ENCODE assay signal across 8 cellular contexts in genomic region chr15:75809986-75810750, GRCh38. TPM values are rescaled to one million over a fixed set of nuclear protein-coding genes. Genes with fewer than 3 reads are reported as not detected.
DNase-seq lines count a peak whose midpoint lies in the region; ATAC-seq and TF ChIP-seq lines count a peak whose summit lies in the region.

No MANE protein-coding gene starts in this region.

- H3K27ac ChIP-seq in OCI-LY7 (ENCODE audit: low read depth, low read length, poor library complexity, severe bottlenecking) (no peak overlapping the region), smooth muscle cell (ENCODE audit: low read depth) (no peak overlapping the region)

- H4K20me1 ChIP-seq in OCI-LY7 (ENCODE audit: insufficient read depth, low read length) = no peaks in the 10 kb centered on the region
- no peaks in the 10 kb centered on the region for H4K20me1 ChIP-seq in smooth muscle cell (ENCODE audit: low read depth)

- no peaks in the 10 kb centered on the region for H3K9me3 ChIP-seq in OCI-LY7 (ENCODE audit: low read length)
- no peaks in the 10 kb centered on the region for H3K9me3 ChIP-seq in smooth muscle cell (replicated peaks; ENCODE audit: low read depth)

- no TSS peak for BruUV-seq in OCI-LY7 (replicated peaks; lab: Mats Ljungman, UMichigan)

- POLR2A ChIA-PET in OCI-LY7 (lab: Charles Lee) = interaction anchor here (0.7 to 1.5 kb wide), 2 partner anchors 31 to 1931 kb away, joined by 5 to 6 read pairs; no protein-coding TSS in a partner anchor

- ATAC-seq in esophagus mucosa = peak; percentile 73
- ATAC-seq in HG03159 (IDR thresholded peaks at IDR 0.05; ENCODE audit: unreplicated experiment) = no peak
- no peak for ATAC-seq in HG03280 (IDR thresholded peaks at IDR 0.05; ENCODE audit: unreplicated experiment)

- no peak overlapping the region for H3K9ac ChIP-seq in smooth muscle cell (ENCODE audit: low read depth)

- intact Hi-C loops in OCI-LY7 (cut with micrococcal nuclease; ENCODE audit: unreplicated experiment) = loop anchor here (1.0 to 2.0 kb wide), 2 partner anchors 119 to 329 kb away; no protein-coding TSS in a partner anchor

- no peaks in the 10 kb centered on the region for H3K36me3 ChIP-seq in H7 (replicated peaks; ENCODE audit: control insufficient read depth, insufficient read depth, low read length)
- H3K36me3 ChIP-seq in OCI-LY7 (ENCODE audit: insufficient read depth, low read length) = no peaks in the 10 kb centered on the region
- no peaks in the 10 kb centered on the region for H3K36me3 ChIP-seq in smooth muscle cell (ENCODE audit: low read depth)

- 80% methylated on average over 10 of the region's 10 CpGs for WGBS in smooth muscle cell (ENCODE audit: low lambda C conversion rate)

- DNase-seq in AG09309 (ENCODE audit: low read depth) = no peak
- DNase-seq in H7 = peak; percentile 64
- DNase-seq in OCI-LY7 (ENCODE audit: low spot score) = peak; percentile 19
- DNase-seq in smooth muscle cell (lab: John Stamatoyannopoulos, UW; ENCODE audit: unreplicated experiment) = no peak
- no peak for DNase-seq in NCI-H446 treated with DMSO at 0.1 percent for 48 hours (lab: John Stamatoyannopoulos, UW)

- H2AFZ ChIP-seq in OCI-LY7 (ENCODE audit: low read length) = no peak overlapping the region
- H2AFZ ChIP-seq in smooth muscle cell (ENCODE audit: low read depth) = no peak overlapping the region

- no peak overlapping the region for H3K4me2 ChIP-seq in OCI-LY7 (ENCODE audit: low read length)
- H3K4me2 ChIP-seq in smooth muscle cell = no peak overlapping the region

- H3K79me2 ChIP-seq in OCI-LY7 (ENCODE audit: insufficient read depth, low read depth, low read length) = no peaks in the 10 kb centered on the region
- H3K79me2 ChIP-seq in smooth muscle cell (ENCODE audit: low read depth) = no peaks in the 10 kb centered on the region

- H3K9me2 ChIP-seq in OCI-LY7 (ENCODE audit: insufficient read depth, low read length) = no peaks in the 10 kb centered on the region

- H3K4me1 ChIP-seq in OCI-LY7 (ENCODE audit: insufficient read depth, low read length, poor library complexity, severe bottlenecking) = no peaks in the 10 kb centered on the region
- no peaks in the 10 kb centered on the region for H3K4me1 ChIP-seq in smooth muscle cell (ENCODE audit: low read depth)

- H3K27me3 ChIP-seq in H7 (ENCODE audit: control insufficient read depth, insufficient read depth, low read length) (no peaks in the 10 kb centered on the region), smooth muscle cell (ENCODE audit: low read depth) (no peaks in the 10 kb centered on the region)

- H3F3A ChIP-seq in smooth muscle cell (ENCODE audit: low read depth) = no peaks in the 10 kb centered on the region

- H3K4me3 ChIP-seq in AG09309 (ENCODE audit: control insufficient read depth, low read depth, low read length) = no peak overlapping the region
- H3K4me3 ChIP-seq in H7 (ENCODE audit: insufficient read depth, low read depth, low read length) = no peak overlapping the region
- no peak overlapping the region for H3K4me3 ChIP-seq in OCI-LY7 (ENCODE audit: low read depth, low read length, poor library complexity, severe bottlenecking)
- no peak overlapping the region for H3K4me3 ChIP-seq in smooth muscle cell

- CTCF ChIA-PET in OCI-LY7 (lab: Charles Lee; ENCODE audit: unreplicated experiment) = no interaction called here

- TF ChIP-seq CTCF in AG09309 (IDR thresholded peaks at IDR 0.05; ENCODE audit: control insufficient read depth, insufficient read depth, low read depth, low read length, missing control alignments) (peak; percentile 47), OCI-LY7 (conservative IDR thresholded peaks at IDR 0.05; ENCODE audit: low read length) (peak; percentile 70), smooth muscle cell (IDR thresholded peaks at IDR 0.05; ENCODE audit: borderline replicate concordance, insufficient read depth, poor library complexity, severe bottlenecking) (peak; percentile 20)

RNA-seq across cellular contexts. Expression of gene UBE2Q2, which starts 33.1 kb away (rescaled TPM):
- 23.1 and 36.0 TPM in 2 replicates for total RNA-seq in H7 (2014; rRNA removed; shearing (Covaris generic))
- 8.6 and 12.0 TPM in 2 replicates for total RNA-seq in OCI-LY7 (2014; rRNA removed; shearing (Covaris generic))
- 12.0 and 14.2 TPM in 2 replicates for total RNA-seq in OCI-LY7 (2022)
- total RNA-seq in esophagus mucosa = 20.9 TPM
- total RNA-seq in smooth muscle cell = 44.7 and 65.1 TPM in 2 replicates
- 32.6 and 32.8 TPM in 2 replicates for polyA plus RNA-seq in smooth muscle cell

Comparison
In these comparisons a context has a peak if more than half of its experiments do, and no peak if none do; other contexts are left out.
1. DNase-seq: peak in H7 (single experiment) and OCI-LY7 (single experiment); none in AG09309 (single experiment), smooth muscle cell (single experiment) and NCI-H446 treated with DMSO at 0.1 percent for 48 hours (single experiment).
2. CTCF ChIP-seq: peak in every context shown above with its lines; median percentile 70 in OCI-LY7; 47 in AG09309; 20 in smooth muscle cell.